8 cellular contexts compared by ENCODE assay signal in genomic region chr2:32772623-32773221, GRCh38.
DNase-seq lines count a peak whose midpoint lies in the region; ATAC-seq and TF ChIP-seq lines count a peak whose summit lies in the region.

No MANE protein-coding gene starts in this region.

- ATAC-seq in GM19463 (IDR thresholded peaks at IDR 0.05; ENCODE audit: unreplicated experiment) (peak; percentile 47), left lung (peak; percentile 79), GM18517 (IDR thresholded peaks at IDR 0.05; ENCODE audit: unreplicated experiment) (no peak)
- no peak for ATAC-seq in stimulated activated naive CD8-positive, alpha-beta T cell treated with anti-CD3 and anti-CD28 coated beads, Interleukin-15, amount 100 ng/mL, for 72 hours

- no peaks in the 10 kb centered on the region for H3K9me3 Mint-ChIP-seq in stimulated activated naive CD8-positive, alpha-beta T cell treated with anti-CD3 and anti-CD28 coated beads, Interleukin-15, amount 100 ng/mL, for 72 hours

- H3K4me1 Mint-ChIP-seq in stimulated activated naive CD8-positive, alpha-beta T cell treated with anti-CD3 and anti-CD28 coated beads, Interleukin-15, amount 100 ng/mL, for 72 hours: peaks cover 7% of the 10 kb centered on the region

- intact Hi-C loops in colonic mucosa (cut with DNase I) (loop anchor here (5.0 to 10.0 kb wide), 3 partner anchors 260 to 600 kb away; no protein-coding TSS in a partner anchor), left lung (cut with DNase I) (loop anchor here in 1 of 2 donors (10.0 kb wide), 1 partner anchor 252 kb away; no protein-coding TSS in a partner anchor)

- peak; percentile 15 for DNase-seq in BE2C
- peak; percentile 15 for DNase-seq in NCI-H345 treated with DMSO at 0.1 percent for 48 hours (lab: John Stamatoyannopoulos, UW; ENCODE audit: unreplicated experiment)
- no peak for DNase-seq in colonic mucosa
- DNase-seq in left lung: no peak
- DNase-seq in cerebellar nuclear complex (lab: John Stamatoyannopoulos, UW): no peak
- DNase-seq in stimulated activated naive CD8-positive, alpha-beta T cell treated with anti-CD3 and anti-CD28 coated beads, Interleukin-15, amount 100 ng/mL, for 72 hours: no peak

- no peak overlapping the region for H3K27ac Mint-ChIP-seq in stimulated activated naive CD8-positive, alpha-beta T cell treated with anti-CD3 and anti-CD28 coated beads, Interleukin-15, amount 100 ng/mL, for 72 hours

- H3K36me3 ChIP-seq in BE2C (no peaks in the 10 kb centered on the region), colonic mucosa (no peaks in the 10 kb centered on the region), left lung (peaks cover 0 to under 1% of the 10 kb centered on the region in 2 donors)

- no peak overlapping the region for H3K4me3 Mint-ChIP-seq in stimulated activated naive CD8-positive, alpha-beta T cell treated with anti-CD3 and anti-CD28 coated beads, Interleukin-15, amount 100 ng/mL, for 72 hours

- no peaks in the 10 kb centered on the region for H3K27me3 Mint-ChIP-seq in stimulated activated naive CD8-positive, alpha-beta T cell treated with anti-CD3 and anti-CD28 coated beads, Interleukin-15, amount 100 ng/mL, for 72 hours

- H3K27me3 ChIP-seq in BE2C (no peaks in the 10 kb centered on the region), colonic mucosa (no peaks in the 10 kb centered on the region), left lung (no peaks in the 10 kb centered on the region)

- H3K27ac ChIP-seq in colonic mucosa (no peak overlapping the region), left lung (no peak overlapping the region)

- H3K9me3 ChIP-seq in BE2C (no peaks in the 10 kb centered on the region), colonic mucosa (no peaks in the 10 kb centered on the region), left lung (no peaks in the 10 kb centered on the region)

- TF ChIP-seq CTCF in BE2C (IDR thresholded peaks at IDR 0.05; ENCODE audit: low read depth, low read length) (peak; percentile 84), colonic mucosa (IDR thresholded peaks at IDR 0.05) (peak; percentile 62), left lung (IDR thresholded peaks at IDR 0.05) (peak; percentile 41 to 71)

- H3K4me1 ChIP-seq in BE2C (peaks cover 4% of the 10 kb centered on the region), colonic mucosa (no peaks in the 10 kb centered on the region), left lung (no peaks in the 10 kb centered on the region)

- H3K4me3 ChIP-seq in BE2C (ENCODE audit: low read depth, low read length) (no peak overlapping the region), colonic mucosa (no peak overlapping the region), left lung (no peak overlapping the region)

- H3K9ac ChIP-seq in colonic mucosa (ENCODE audit: low read depth in 2 of 2, low read length in 2 of 2): no peak overlapping the region

Comparison
In these comparisons a context has a peak if more than half of its experiments do, and no peak if none do; other contexts are left out.
1. DNase-seq: peak in BE2C (single experiment) and NCI-H345 treated with DMSO at 0.1 percent for 48 hours (single experiment); none in colonic mucosa (single experiment), left lung (0 of 2), cerebellar nuclear complex (0 of 2) and stimulated activated naive CD8-positive, alpha-beta T cell treated with anti-CD3 and anti-CD28 coated beads, Interleukin-15, amount 100 ng/mL, for 72 hours (0 of 2).
2. ATAC-seq: peak in GM19463 (single experiment) and left lung (single experiment); none in GM18517 (single experiment) and stimulated activated naive CD8-positive, alpha-beta T cell treated with anti-CD3 and anti-CD28 coated beads, Interleukin-15, amount 100 ng/mL, for 72 hours (single experiment).
3. Peak in every context shown above with its lines, with median percentiles within 50 percentile points of each other: CTCF ChIP-seq.